ENCODE assay signal across 9 cellular contexts in genomic region chr5:127892467-127893207, GRCh38.
DNase-seq lines count a peak whose midpoint lies in the region; ATAC-seq and TF ChIP-seq lines count a peak whose summit lies in the region.
"Had no signal": no experiment of that assay in that cellular context is flagged by ENCODE, and none has a peak within 500 bp of the region (broad histone marks: within the 10 kb centered on the region; RNA-seq: fewer than 3 reads in every experiment).

No MANE protein-coding gene starts in this region.

- peak overlapping the region; percentile 67 for H3K27ac ChIP-seq in cingulate gyrus (ENCODE audit: low read depth, low read length)

- ATAC-seq in HG03469 (IDR thresholded peaks at IDR 0.05; ENCODE audit: unreplicated experiment) = no peak

- no peaks in the 10 kb centered on the region for H3K4me1 ChIP-seq in BE2C

- no peak for TF ChIP-seq CTCF in GM12865 (IDR thresholded peaks at IDR 0.05; ENCODE audit: insufficient read depth, low read depth, low read length, missing control alignments)
- TF ChIP-seq CTCF in BE2C (IDR thresholded peaks at IDR 0.05; ENCODE audit: low read depth, low read length) = no peak

- H3K27me3 ChIP-seq in BE2C = peaks cover 4% of the 10 kb centered on the region; the same call in 1 of the 2 replicates

- H3K9me3 ChIP-seq in BE2C = no peaks in the 10 kb centered on the region

- H3K36me3 ChIP-seq in BE2C = no peaks in the 10 kb centered on the region

- H3K4me3 ChIP-seq in GM12865 (ENCODE audit: low read depth, low read length) (no peak overlapping the region), BE2C (ENCODE audit: low read depth, low read length) (no peak overlapping the region)

- peak; percentile 59 for DNase-seq in GM12865 (ENCODE audit: low read depth)
- DNase-seq in NCI-H2196 (lab: John Stamatoyannopoulos, UW; ENCODE audit: unreplicated experiment) = peak; percentile 57
- peak; percentile 82 for DNase-seq in pons (ENCODE audit: low spot score)
- no peak for DNase-seq in stimulated activated CD8-positive, alpha-beta memory T cell treated with anti-CD3 and anti-CD28 coated beads, Interleukin-4, amount 100 ng/mL, for 48 hours
- no peak for DNase-seq in BE2C
- no peak for DNase-seq in NOMO-1 (lab: John Stamatoyannopoulos, UW; ENCODE audit: unreplicated experiment in 2 of 2)
- DNase-seq: aorta had no signal

Comparison
In these comparisons a context has a peak if more than half of its experiments do, and no peak if none do; other contexts are left out.
1. DNase-seq: peak in GM12865 (single experiment), NCI-H2196 (single experiment) and pons (single experiment); none in stimulated activated CD8-positive, alpha-beta memory T cell treated with anti-CD3 and anti-CD28 coated beads, Interleukin-4, amount 100 ng/mL, for 48 hours (single experiment), BE2C (single experiment) and NOMO-1 (0 of 2).